Comparison of ENCODE assay signal across 25 cellular contexts in the genomic region with DNA sequence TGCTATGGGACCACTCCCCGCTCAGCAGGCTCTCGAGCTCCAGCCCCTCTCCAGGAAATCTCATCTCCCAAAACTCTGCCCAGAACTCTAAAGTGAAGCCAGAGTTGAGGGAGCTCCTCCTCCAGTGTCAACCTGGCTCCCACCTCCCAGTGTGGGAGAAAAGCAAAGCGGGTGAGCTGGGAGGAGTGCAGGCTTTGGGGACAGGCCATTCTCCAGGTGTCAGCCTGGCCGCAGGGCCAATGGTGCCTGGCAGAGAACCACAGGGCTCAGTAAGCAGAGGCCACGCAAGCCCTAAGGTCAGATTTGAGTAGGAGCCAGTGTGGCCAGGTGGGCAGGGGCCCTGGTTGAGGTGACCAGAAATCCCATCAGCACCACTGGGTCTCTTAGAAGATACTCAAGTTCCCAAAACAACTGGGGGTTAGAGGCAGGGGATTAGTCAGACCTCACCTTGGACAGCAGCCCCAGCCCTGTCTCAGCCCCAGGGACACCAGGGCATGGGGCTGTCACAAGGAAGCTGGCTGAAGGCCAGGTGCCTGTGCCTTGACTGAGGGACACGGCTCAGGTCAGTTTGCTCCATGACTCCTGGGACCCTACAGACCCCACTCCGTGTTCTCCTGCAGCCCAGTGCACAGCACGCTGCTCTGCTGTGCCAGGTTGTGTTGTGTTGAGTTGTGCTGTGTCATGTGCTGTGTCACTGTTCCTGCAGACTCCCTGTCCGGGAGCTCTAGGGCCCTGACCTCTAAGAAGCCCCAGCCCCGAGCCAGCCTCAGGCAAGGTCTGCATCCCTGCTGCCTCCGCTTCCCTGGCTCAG. TPM values are rescaled to one million over a fixed set of nuclear protein-coding genes. Genes with fewer than 3 reads are reported as not detected.
DNase-seq lines count a peak whose midpoint lies in the region; ATAC-seq, FAIRE-seq and TF ChIP-seq lines count a peak whose summit lies in the region.
"Had no signal": no experiment of that assay in that cellular context is flagged by ENCODE, and none has a peak within 500 bp of the region (broad histone marks: within the 10 kb centered on the region; RNA-seq: fewer than 3 reads in every experiment).

No MANE protein-coding gene starts in this region.

- POLR2A ChIA-PET in activated CD4-positive, alpha-beta T cell treated with anti-CD3 and anti-CD28 coated beads, Interleukin-2, amount 10 ng/mL, durations not matched to agents 7 days and 5 days (lab: Charles Lee) = no interaction called here
- POLR2A ChIA-PET in CD8-positive, alpha-beta T cell (lab: Charles Lee) = interaction anchor here (0.9 kb wide), 1 partner anchor 10 kb away, joined by 3 read pairs; no protein-coding TSS in a partner anchor
- POLR2A ChIA-PET in GM12878 (lab: Charles Lee) = interaction anchor here (0.6 kb wide), 1 partner anchor 1293 kb away, joined by 5 read pairs; no protein-coding TSS in a partner anchor
- POLR2A ChIA-PET in naive thymus-derived CD8-positive, alpha-beta T cell (lab: Charles Lee) = no interaction called here

- no peak overlapping the region for H3K27ac ChIP-seq in CD8-positive, alpha-beta T cell (ENCODE audit: low read depth, low read length)
- no peak overlapping the region for H3K27ac ChIP-seq in GM12878 (ENCODE audit: control insufficient read depth, insufficient read depth)
- H3K27ac ChIP-seq: Peyer's patch, SJSA1, upper lobe of left lung had no signal

- H3K4me2 ChIP-seq in GM12878 (ENCODE audit: control insufficient read depth, insufficient read depth) = no peak overlapping the region

- peaks cover 12% of the 10 kb centered on the region for H3K9me3 Mint-ChIP-seq in activated CD4-positive, alpha-beta T cell treated with anti-CD3 and anti-CD28 coated beads, Interleukin-2, amount 10 ng/mL, durations not matched to agents 7 days and 5 days
- H3K9me3 Mint-ChIP-seq in CD8-positive, alpha-beta T cell = peaks cover 5% of the 10 kb centered on the region
- H3K9me3 Mint-ChIP-seq in naive thymus-derived CD8-positive, alpha-beta T cell = peaks cover 0 to 14% (median 6%) of the 10 kb centered on the region in 9 donors

- H3K4me1 ChIP-seq in CD8-positive, alpha-beta T cell (ENCODE audit: insufficient read depth, low read length) = peaks cover 25% of the 10 kb centered on the region
- no peaks in the 10 kb centered on the region for H3K4me1 ChIP-seq in GM12878 (ENCODE audit: control insufficient read depth, insufficient read depth, low read length)
- H3K4me1 ChIP-seq: BE2C had no signal

- FAIRE-seq in GM12878 (lab: Jason Lieb, UNC) = no peak
- FAIRE-seq: bronchial epithelial cell had no signal

- no peak for TF ChIP-seq RAD21 in GM12878 (IDR thresholded peaks at IDR 0.05; ENCODE audit: insufficient read depth, low read depth, low read length)

- 57% methylated on average over 10 of the region's 11 CpGs for WGBS in GM12878 (ENCODE audit: insufficient coverage, insufficient replicate concordance, low lambda C conversion rate, missing lambda C conversion rate)

- H3K79me2 ChIP-seq in GM12878 (ENCODE audit: control insufficient read depth, insufficient read depth, low read length) = no peaks in the 10 kb centered on the region

- no peak overlapping the region for H2AFZ ChIP-seq in GM12878 (ENCODE audit: control insufficient read depth, low read depth, low read length)

- no peak overlapping the region for H3K9ac ChIP-seq in GM12878 (ENCODE audit: control insufficient read depth, insufficient read depth, low read length)

- RAD21 ChIA-PET in GM12878 (lab: Charles Lee; ENCODE audit: unreplicated experiment) = no interaction called here

- H3K4me3 ChIP-seq in CD8-positive, alpha-beta T cell (ENCODE audit: low read depth, low read length) = no peak overlapping the region
- H3K4me3 ChIP-seq in GM12878 = no peak overlapping the region
- H3K4me3 ChIP-seq: Peyer's patch, SJSA1, upper lobe of left lung had no signal

- in situ Hi-C loops in GM12878 (cut with MboI) = no loop called here

- peaks cover 5% of the 10 kb centered on the region for H3K36me3 ChIP-seq in CD8-positive, alpha-beta T cell (ENCODE audit: insufficient read depth, low read length)
- H3K36me3 ChIP-seq in GM12878 (ENCODE audit: control insufficient read depth in 2 of 2, insufficient read depth in 2 of 2, low read length in 1 of 2) = no peaks in the 10 kb centered on the region
- H3K36me3 ChIP-seq: BE2C, SJSA1 had no signal

- ATAC-seq in CD8-positive, alpha-beta T cell = no peak
- ATAC-seq in GM12878 (no peak), GM18511 (IDR thresholded peaks at IDR 0.05; ENCODE audit: unreplicated experiment) (no peak)
- ATAC-seq in naive thymus-derived CD8-positive, alpha-beta T cell = no peak
- ATAC-seq: left colon, T-helper 17 cell had no signal

- CTCF ChIA-PET in activated CD4-positive, alpha-beta T cell treated with anti-CD3 and anti-CD28 coated beads, Interleukin-2, amount 10 ng/mL, durations not matched to agents 7 days and 5 days (lab: Charles Lee) = interaction anchor here (1.0 kb wide), 1 partner anchor 8 kb away, joined by 5 read pairs; no protein-coding TSS in a partner anchor
- CTCF ChIA-PET in CD8-positive, alpha-beta T cell (lab: Charles Lee) = interaction anchor here (0.6 kb wide), 1 partner anchor 306 kb away, joined by 3 read pairs; no protein-coding TSS in a partner anchor
- CTCF ChIA-PET in GM12878 (lab: Yijun Ruan, JAX) = no interaction called here

- no peak for DNase-seq in activated CD4-positive, alpha-beta T cell treated with anti-CD3 and anti-CD28 coated beads, Interleukin-2, amount 10 ng/mL, durations not matched to agents 7 days and 5 days
- no peak for DNase-seq in activated CD4-positive, alpha-beta T cell treated with anti-CD3 and anti-CD28 coated beads, Interleukin-2, amount 50 U/mL, for 48 hours
- no peak for DNase-seq in CD8-positive, alpha-beta T cell
- DNase-seq in GM12878 (ENCODE audit: low read depth, low spot score) = no peak
- no peak for DNase-seq in naive thymus-derived CD8-positive, alpha-beta T cell
- DNase-seq in middle frontal gyrus (ENCODE audit: extremely low spot score, low spot score) = no peak
- DNase-seq in amygdala (lab: John Stamatoyannopoulos, UW) = no peak
- DNase-seq: activated CD4-positive, alpha-beta T cell treated with anti-CD3 and anti-CD28 coated beads for 48 hours; BE2C; cortex of kidney; EL; HCEC 1CT; KG1; NCI-H146; NCI-H2171 treated with DMSO at 0.1 percent for 48 hours; NCI-H524 treated with DMSO at 0.1 percent for 48 hours; Peyer's patch; T-helper 17 cell had no signal

- H3K27me3 Mint-ChIP-seq in activated CD4-positive, alpha-beta T cell treated with anti-CD3 and anti-CD28 coated beads, Interleukin-2, amount 10 ng/mL, durations not matched to agents 7 days and 5 days = peaks cover 5% of the 10 kb centered on the region
- peaks cover 17% of the 10 kb centered on the region for H3K27me3 Mint-ChIP-seq in CD8-positive, alpha-beta T cell (ENCODE audit: low read depth)
- peaks cover 11 to 24% (median 13%) of the 10 kb centered on the region in 5 donors for H3K27me3 Mint-ChIP-seq in naive thymus-derived CD8-positive, alpha-beta T cell

- no peaks in the 10 kb centered on the region for H4K20me1 ChIP-seq in GM12878 (ENCODE audit: control insufficient read depth, insufficient read depth)

- TF ChIP-seq EP300 in GM12878 (IDR thresholded peaks at IDR 0.05; ENCODE audit: borderline replicate concordance in 1 of 2, control insufficient read depth in 1 of 2, low read depth in 2 of 2, low read length in 2 of 2) = no peak

- peaks cover 16% of the 10 kb centered on the region for H3K36me3 Mint-ChIP-seq in activated CD4-positive, alpha-beta T cell treated with anti-CD3 and anti-CD28 coated beads, Interleukin-2, amount 10 ng/mL, durations not matched to agents 7 days and 5 days (ENCODE audit: low read depth)
- H3K36me3 Mint-ChIP-seq in CD8-positive, alpha-beta T cell = peaks cover 20% of the 10 kb centered on the region
- H3K36me3 Mint-ChIP-seq in naive thymus-derived CD8-positive, alpha-beta T cell = peaks cover 10 to 13% (median 10%) of the 10 kb centered on the region in 3 donors

- H3K27me3 ChIP-seq in CD8-positive, alpha-beta T cell (ENCODE audit: insufficient read depth, low read length) = no peaks in the 10 kb centered on the region
- no peaks in the 10 kb centered on the region for H3K27me3 ChIP-seq in GM12878 (replicated peaks in 1 of 2; ENCODE audit: control insufficient read depth in 2 of 2, insufficient read depth in 2 of 2, low read length in 1 of 2)
- H3K27me3 ChIP-seq: Peyer's patch, upper lobe of left lung had no signal

- peak overlapping the region; percentile 3 for H3K4me3 Mint-ChIP-seq in activated CD4-positive, alpha-beta T cell treated with anti-CD3 and anti-CD28 coated beads, Interleukin-2, amount 10 ng/mL, durations not matched to agents 7 days and 5 days
- peak overlapping the region; percentile 29 for H3K4me3 Mint-ChIP-seq in CD8-positive, alpha-beta T cell
- peak overlapping the region in 8 of 10 donors; percentile 5 to 63 (median 40) for H3K4me3 Mint-ChIP-seq in naive thymus-derived CD8-positive, alpha-beta T cell
- H3K4me3 Mint-ChIP-seq: T-helper 17 cell had no signal

- H3K9me3 ChIP-seq in CD8-positive, alpha-beta T cell (ENCODE audit: low read length) = no peaks in the 10 kb centered on the region
- no peaks in the 10 kb centered on the region for H3K9me3 ChIP-seq in GM12878 (replicated peaks; ENCODE audit: control insufficient read depth, insufficient read depth, low read length)
- H3K9me3 ChIP-seq: BE2C, Peyer's patch, SJSA1 had no signal

- no peak for TF ChIP-seq POLR2A in GM12878 (IDR thresholded peaks at IDR 0.05; ENCODE audit: low read depth, low read length)

- SMC1A ChIA-PET in GM12878 (lab: Charles Lee; ENCODE audit: uncharacterized antibody, unreplicated experiment) = no interaction called here

- no TSS peak for BruUV-seq in GM12878 (replicated peaks; lab: Mats Ljungman, UMichigan)

- H3K27ac Mint-ChIP-seq in activated CD4-positive, alpha-beta T cell treated with anti-CD3 and anti-CD28 coated beads, Interleukin-2, amount 10 ng/mL, durations not matched to agents 7 days and 5 days = no peak overlapping the region
- no peak overlapping the region for H3K27ac Mint-ChIP-seq in CD8-positive, alpha-beta T cell
- peak overlapping the region in 2 of 10 donors; percentile 48 to 51 for H3K27ac Mint-ChIP-seq in naive thymus-derived CD8-positive, alpha-beta T cell
- H3K27ac Mint-ChIP-seq: T-helper 17 cell had no signal

- H3K4me1 Mint-ChIP-seq in activated CD4-positive, alpha-beta T cell treated with anti-CD3 and anti-CD28 coated beads, Interleukin-2, amount 10 ng/mL, durations not matched to agents 7 days and 5 days = peaks cover 22% of the 10 kb centered on the region
- H3K4me1 Mint-ChIP-seq in CD8-positive, alpha-beta T cell (ENCODE audit: low read depth) = peaks cover 28% of the 10 kb centered on the region
- H3K4me1 Mint-ChIP-seq in naive thymus-derived CD8-positive, alpha-beta T cell = peaks cover 15 to 27% (median 27%) of the 10 kb centered on the region in 4 donors

- intact Hi-C loops in CD8-positive, alpha-beta T cell (cut with DNase I, micrococcal nuclease) = loop anchor here in 1 of 2 experiments (5.0 kb wide), 1 partner anchor 304 kb away; a partner anchor contains a TSS
- intact Hi-C loops in GM12878 (cut with micrococcal nuclease; ENCODE audit: unreplicated experiment) = loop anchor here (5.0 kb wide), 1 partner anchor 41 kb away; a partner anchor contains a TSS

- TF ChIP-seq CTCF in CD8-positive, alpha-beta T cell (IDR thresholded peaks at IDR 0.05) = no peak
- no peak for TF ChIP-seq CTCF in GM12878 (IDR thresholded peaks at IDR 0.05 in 2 of 3, conservative IDR thresholded peaks at IDR 0.05 in 1 of 3; ENCODE audit: control insufficient read depth in 2 of 3, extremely low read depth in 1 of 3, insufficient read depth in 1 of 3, low read depth in 3 of 3, low read length in 3 of 3)

RNA-seq across cellular contexts. Expression of a gene that starts 2.8 kb away (rescaled TPM):
- total RNA-seq in activated CD4-positive, alpha-beta T cell treated with anti-CD3 and anti-CD28 coated beads, Interleukin-2, amount 10 ng/mL, durations not matched to agents 7 days and 5 days = 1 to 10 TPM; 6.1 to 6.5 TPM
- total RNA-seq in CD8-positive, alpha-beta T cell = 1 to 10 TPM; 1.5 to 1.7 TPM
- 18.1 and 21.8 TPM in 2 replicates for total RNA-seq in GM12878 (2013; cell fraction: nucleolus; rRNA removed)
- total RNA-seq in GM12878 (2014; rRNA removed) (8.4 and 9.6 TPM in 2 replicates), GM12878 (2014; rRNA removed; fragmentation: Illumina TruSeq; extraction: Trizol) (6.8 and 7.1 TPM in 2 replicates), GM12878 (2021) (5.4 and 5.7 TPM in 2 replicates)
- polyA plus RNA-seq in GM12878 (2011; ENCODE audit: low read depth) = 1.6 TPM
- polyA plus RNA-seq in GM12878 (2011; rRNA removed) (9.4 and 17.9 TPM in 2 replicates), GM12878 (2014; fragmentation: Illumina TruSeq; extraction: Trizol) (8.8 and 10.9 TPM in 2 replicates), GM12878 (2014; fragmentation: Nextera tagmentation; extraction: Ambion mirVana) (1 to 10 TPM; 2.1 to 2.7 TPM), GM12878 (2014; rRNA removed) (4.8 and 7.7 TPM in 2 replicates), GM12878 (2016; fragmentation: Nextera tagmentation; extraction: Ambion mirVana) (10 to 100 TPM in 1 of 2 experiments, 1 to 10 TPM in 1; 9.0 to 10.3 TPM)
- 4.4 and 4.6 TPM in 2 replicates for polyA plus RNA-seq in GM12878 (2011; cell fraction: cytosol; rRNA removed)
- 13.1 and 16.1 TPM in 2 replicates for polyA plus RNA-seq in GM12878 (2011; cell fraction: nucleus; rRNA removed)
- 4.0 and 7.3 TPM in 2 replicates for polyA plus RNA-seq in GM12878 (2012)
- 6.1 and 8.0 TPM in 2 replicates for polyA minus RNA-seq in GM12878 (2011; rRNA and poly(A)+ RNA removed)
- polyA minus RNA-seq in GM12878 (2011; cell fraction: cytosol; rRNA and poly(A)+ RNA removed) = 2.1 and 5.2 TPM in 2 replicates
- 10.2 and 11.1 TPM in 2 replicates for polyA minus RNA-seq in GM12878 (2011; cell fraction: nucleus; rRNA and poly(A)+ RNA removed)
- total RNA-seq in naive thymus-derived CD8-positive, alpha-beta T cell = 10 to 100 TPM; 28.7 to 29.5 TPM
- polyA plus RNA-seq in naive thymus-derived CD8-positive, alpha-beta T cell = 10 to 100 TPM; 23.1 to 36.4 (median 35.7) TPM
- total RNA-seq: A172 had no signal

RNA-seq across cellular contexts. Expression of a gene that starts 41.8 kb away (rescaled TPM):
- 1 to 10 TPM; 5.3 to 6.1 TPM for total RNA-seq in activated CD4-positive, alpha-beta T cell treated with anti-CD3 and anti-CD28 coated beads, Interleukin-2, amount 10 ng/mL, durations not matched to agents 7 days and 5 days
- 1 to 10 TPM; 3.9 to 4.5 TPM for total RNA-seq in CD8-positive, alpha-beta T cell
- 9.8 and 10.3 TPM in 2 replicates for total RNA-seq in GM12878 (2013; cell fraction: nucleolus; rRNA removed)
- total RNA-seq in GM12878 (2014; rRNA removed) (1.5 and 2.2 TPM in 2 replicates), GM12878 (2014; rRNA removed; fragmentation: Illumina TruSeq; extraction: Trizol) (1.0 and 1.2 TPM in 2 replicates), GM12878 (2021) (1.7 and 2.8 TPM in 2 replicates)
- 1.8 TPM for polyA plus RNA-seq in GM12878 (2011; ENCODE audit: low read depth)
- polyA plus RNA-seq in GM12878 (2011; rRNA removed) (3.6 and 4.8 TPM in 2 replicates), GM12878 (2014; fragmentation: Illumina TruSeq; extraction: Trizol) (1.3 and 2.2 TPM in 2 replicates), GM12878 (2014; fragmentation: Nextera tagmentation; extraction: Ambion mirVana) (1 to 10 TPM in 1 of 2 experiments, under 1 TPM in 1; 0.27 to 1.1 TPM), GM12878 (2014; rRNA removed) (2.9 and 4.3 TPM in 2 replicates), GM12878 (2016; fragmentation: Nextera tagmentation; extraction: Ambion mirVana) (1 to 10 TPM; 3.9 to 4.6 TPM)
- 4.9 and 7.2 TPM in 2 replicates for polyA plus RNA-seq in GM12878 (2011; cell fraction: cytosol; rRNA removed)
- 8.1 and 8.4 TPM in 2 replicates for polyA plus RNA-seq in GM12878 (2011; cell fraction: nucleus; rRNA removed)
- 2.2 and 3.2 TPM in 2 replicates for polyA plus RNA-seq in GM12878 (2012)
- 1.2 and 2.3 TPM in 2 replicates for polyA minus RNA-seq in GM12878 (2011; rRNA and poly(A)+ RNA removed)
- 0.94 and 1.8 TPM in 2 replicates for polyA minus RNA-seq in GM12878 (2011; cell fraction: cytosol; rRNA and poly(A)+ RNA removed)
- 5.6 and 7.2 TPM in 2 replicates for polyA minus RNA-seq in GM12878 (2011; cell fraction: nucleus; rRNA and poly(A)+ RNA removed)
- total RNA-seq in naive thymus-derived CD8-positive, alpha-beta T cell = 10 to 100 TPM; 10.7 to 11.3 TPM
- 1 to 10 TPM; 8.6 to 9.5 (median 9.1) TPM for polyA plus RNA-seq in naive thymus-derived CD8-positive, alpha-beta T cell

RNA-seq across cellular contexts. Expression of a gene that starts 53.7 kb away (rescaled TPM):
- 10 to 100 TPM; 23.1 to 24.3 TPM for total RNA-seq in activated CD4-positive, alpha-beta T cell treated with anti-CD3 and anti-CD28 coated beads, Interleukin-2, amount 10 ng/mL, durations not matched to agents 7 days and 5 days
- total RNA-seq in CD8-positive, alpha-beta T cell = 10 to 100 TPM in 1 of 2 experiments, 1 to 10 TPM in 1; 8.0 to 10.5 TPM
- 103 and 110 TPM in 2 replicates for total RNA-seq in GM12878 (2013; cell fraction: nucleolus; rRNA removed)
- total RNA-seq in GM12878 (2014; rRNA removed) = 17.8 and 18.0 TPM in 2 replicates
- total RNA-seq in GM12878 (2014; rRNA removed; fragmentation: Illumina TruSeq; extraction: Trizol) = 21.9 TPM in 2 replicates
- 16.0 and 17.1 TPM in 2 replicates for total RNA-seq in GM12878 (2021)
- polyA plus RNA-seq in GM12878 (2011; ENCODE audit: low read depth) = 7.1 TPM
- polyA plus RNA-seq in GM12878 (2011; rRNA removed) = 35.4 and 56.1 TPM in 2 replicates
- polyA plus RNA-seq in GM12878 (2011; cell fraction: cytosol; rRNA removed) = 10.5 and 13.5 TPM in 2 replicates
- polyA plus RNA-seq in GM12878 (2011; cell fraction: nucleus; rRNA removed) = 84.6 and 111 TPM in 2 replicates
- 12.1 and 15.2 TPM in 2 replicates for polyA plus RNA-seq in GM12878 (2012)
- polyA plus RNA-seq in GM12878 (2014; fragmentation: Illumina TruSeq; extraction: Trizol) = 21.2 and 27.4 TPM in 2 replicates
- 1 to 10 TPM; 8.4 to 8.6 TPM for polyA plus RNA-seq in GM12878 (2014; fragmentation: Nextera tagmentation; extraction: Ambion mirVana)
- 15.8 and 18.2 TPM in 2 replicates for polyA plus RNA-seq in GM12878 (2014; rRNA removed)
- 10 to 100 TPM; 22.8 to 23.7 TPM for polyA plus RNA-seq in GM12878 (2016; fragmentation: Nextera tagmentation; extraction: Ambion mirVana)
- polyA minus RNA-seq in GM12878 (2011; rRNA and poly(A)+ RNA removed) = 22.4 and 27.7 TPM in 2 replicates
- polyA minus RNA-seq in GM12878 (2011; cell fraction: cytosol; rRNA and poly(A)+ RNA removed) = 4.8 and 5.7 TPM in 2 replicates
- polyA minus RNA-seq in GM12878 (2011; cell fraction: nucleus; rRNA and poly(A)+ RNA removed) = 45.2 and 53.6 TPM in 2 replicates
- total RNA-seq in naive thymus-derived CD8-positive, alpha-beta T cell = 10 to 100 TPM; 59.6 to 62.6 TPM
- 10 to 100 TPM; 17.5 to 23.1 (median 21.7) TPM for polyA plus RNA-seq in naive thymus-derived CD8-positive, alpha-beta T cell

RNA-seq across cellular contexts. Expression of a gene that starts 54.3 kb away (rescaled TPM):
- under 1 TPM; 0.35 to 0.65 TPM for total RNA-seq in activated CD4-positive, alpha-beta T cell treated with anti-CD3 and anti-CD28 coated beads, Interleukin-2, amount 10 ng/mL, durations not matched to agents 7 days and 5 days
- 1 to 10 TPM in 1 of 2 experiments, under 1 TPM in 1; 0.44 to 1.2 TPM for total RNA-seq in CD8-positive, alpha-beta T cell
- 3.8 and 5.0 TPM in 2 replicates for total RNA-seq in GM12878 (2013; cell fraction: nucleolus; rRNA removed)
- total RNA-seq in GM12878 (2014; rRNA removed) = 0.05 TPM in 1 of 2 replicates, not detected in the other
- not detected in 2 replicates for total RNA-seq in GM12878 (2014; rRNA removed; fragmentation: Illumina TruSeq; extraction: Trizol)
- 0.31 TPM in 1 of 2 replicates, not detected in the other for total RNA-seq in GM12878 (2021)
- 0.09 TPM for polyA plus RNA-seq in GM12878 (2011; ENCODE audit: low read depth)
- polyA plus RNA-seq in GM12878 (2011; rRNA removed) = 0.04 and 0.35 TPM in 2 replicates
- 0.10 and 0.18 TPM in 2 replicates for polyA plus RNA-seq in GM12878 (2011; cell fraction: cytosol; rRNA removed)
- 0.75 and 1.0 TPM in 2 replicates for polyA plus RNA-seq in GM12878 (2011; cell fraction: nucleus; rRNA removed)
- 0.05 and 0.22 TPM in 2 replicates for polyA plus RNA-seq in GM12878 (2012)
- 0.06 and 0.11 TPM in 2 replicates for polyA plus RNA-seq in GM12878 (2014; fragmentation: Illumina TruSeq; extraction: Trizol)
- polyA plus RNA-seq in GM12878 (2014; fragmentation: Nextera tagmentation; extraction: Ambion mirVana) = not detected
- not detected in 2 replicates for polyA plus RNA-seq in GM12878 (2014; rRNA removed)
- under 1 TPM in 1 of 2 experiments, not detected in 1; 0.12 TPM for polyA plus RNA-seq in GM12878 (2016; fragmentation: Nextera tagmentation; extraction: Ambion mirVana)
- polyA minus RNA-seq in GM12878 (2011; rRNA and poly(A)+ RNA removed) = 0.51 and 0.77 TPM in 2 replicates
- not detected in 2 replicates for polyA minus RNA-seq in GM12878 (2011; cell fraction: cytosol; rRNA and poly(A)+ RNA removed)
- 0.73 and 1.5 TPM in 2 replicates for polyA minus RNA-seq in GM12878 (2011; cell fraction: nucleus; rRNA and poly(A)+ RNA removed)
- under 1 TPM; 0.75 to 0.82 TPM for total RNA-seq in naive thymus-derived CD8-positive, alpha-beta T cell
- polyA plus RNA-seq in naive thymus-derived CD8-positive, alpha-beta T cell = not detected
- total RNA-seq: A172, SJSA1 had no signal
- polyA plus RNA-seq: fibroblast of lung had no signal

Comparison
In these comparisons a context has a peak if more than half of its experiments do, and no peak if none do; other contexts are left out.
1. POLR2A ChIA-PET loops: an anchor here in CD8-positive, alpha-beta T cell (0.9 kb wide) and GM12878 (0.6 kb wide); none called in activated CD4-positive, alpha-beta T cell treated with anti-CD3 and anti-CD28 coated beads, Interleukin-2, amount 10 ng/mL, durations not matched to agents 7 days and 5 days and naive thymus-derived CD8-positive, alpha-beta T cell.